1 cellular context compared by ENCODE assay signal in genomic region chr4:1751155-1751918, GRCh38.
TF ChIP-seq lines count a peak whose summit lies in the region.

No MANE protein-coding gene starts in this region.

TF ChIP-seq in K562, 482 proteins besides CTCF, POLR2A, EP300 and RAD21:
- TF ChIP-seq BCOR (IDR thresholded peaks at IDR 0.05) (no peak), EGR1 (conservative IDR thresholded peaks at IDR 0.05) (no peak), NONO (IDR thresholded peaks at IDR 0.05; ENCODE audit: low read depth in 2 of 2, low read length in 1 of 2) (no peak), NCOA6 (IDR thresholded peaks at IDR 0.05) (no peak)
- TF ChIP-seq, protein P1, sequence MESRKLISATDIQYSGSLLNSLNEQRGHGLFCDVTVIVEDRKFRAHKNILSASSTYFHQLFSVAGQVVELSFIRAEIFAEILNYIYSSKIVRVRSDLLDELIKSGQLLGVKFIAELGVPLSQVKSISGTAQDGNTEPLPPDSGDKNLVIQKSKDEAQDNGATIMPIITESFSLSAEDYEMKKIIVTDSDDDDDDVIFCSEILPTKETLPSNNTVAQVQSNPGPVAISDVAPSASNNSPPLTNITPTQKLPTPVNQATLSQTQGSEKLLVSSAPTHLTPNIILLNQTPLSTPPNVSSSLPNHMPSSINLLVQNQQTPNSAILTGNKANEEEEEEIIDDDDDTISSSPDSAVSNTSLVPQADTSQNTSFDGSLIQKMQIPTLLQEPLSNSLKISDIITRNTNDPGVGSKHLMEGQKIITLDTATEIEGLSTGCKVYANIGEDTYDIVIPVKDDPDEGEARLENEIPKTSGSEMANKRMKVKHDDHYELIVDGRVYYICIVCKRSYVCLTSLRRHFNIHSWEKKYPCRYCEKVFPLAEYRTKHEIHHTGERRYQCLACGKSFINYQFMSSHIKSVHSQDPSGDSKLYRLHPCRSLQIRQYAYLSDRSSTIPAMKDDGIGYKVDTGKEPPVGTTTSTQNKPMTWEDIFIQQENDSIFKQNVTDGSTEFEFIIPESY (CRISPR knock-in tag; IDR thresholded peaks at IDR 0.05), result peak; percentile 47; the same call in 1 of the 2 replicates
